In the genomic region with DNA sequence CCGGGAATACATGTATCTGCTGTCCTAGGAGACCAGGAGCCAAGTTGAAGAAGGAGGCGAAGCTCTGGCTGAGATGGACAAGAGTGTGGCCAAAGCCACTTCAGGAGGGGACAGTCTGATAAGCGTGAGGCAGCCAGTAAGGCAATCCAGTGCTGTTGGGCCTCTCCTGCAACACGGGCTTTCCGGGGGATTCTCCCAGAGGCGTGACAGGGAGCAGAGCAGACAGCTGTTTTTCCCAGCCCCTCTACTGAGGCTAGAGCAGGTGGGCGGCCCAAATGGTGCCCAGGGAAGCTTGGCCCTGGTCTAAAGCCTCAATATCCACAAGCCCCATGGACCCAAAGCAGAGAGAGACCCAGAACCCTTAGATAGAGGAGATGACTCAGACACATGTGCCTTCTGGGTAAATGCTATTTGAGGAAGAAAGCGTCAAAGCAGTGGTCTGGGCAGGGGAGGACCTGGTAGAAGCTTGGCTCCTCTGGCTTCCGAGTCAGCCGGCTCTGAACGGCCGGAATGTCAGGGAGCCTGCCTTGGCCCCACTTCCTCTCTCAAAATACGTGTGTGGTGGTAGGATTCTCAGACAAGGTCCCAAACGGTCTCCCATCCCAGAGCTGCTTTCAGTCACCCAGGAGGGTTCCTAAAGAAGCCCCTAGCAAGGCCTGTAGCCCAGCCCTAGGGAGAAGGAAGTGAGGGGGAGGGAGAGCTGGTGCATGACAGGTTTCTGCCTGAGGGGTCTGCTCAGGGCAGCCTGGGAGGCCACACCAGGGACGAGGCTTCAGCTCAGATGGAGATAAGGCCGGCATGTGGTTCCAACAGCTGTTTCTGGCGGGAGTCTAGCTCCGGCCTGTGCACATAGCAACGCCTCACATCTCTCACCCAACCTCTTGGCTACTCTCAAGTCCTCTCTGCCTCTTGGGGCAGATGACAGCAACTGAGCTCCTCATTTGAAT, we compare ENCODE assay signal across 9 cellular contexts. TPM values are rescaled to one million over a fixed set of nuclear protein-coding genes. Genes with fewer than 3 reads are reported as not detected.
DNase-seq lines count a peak whose midpoint lies in the region; ATAC-seq, FAIRE-seq and TF ChIP-seq lines count a peak whose summit lies in the region.
"Had no signal": no experiment of that assay in that cellular context is flagged by ENCODE, and none has a peak within 500 bp of the region (broad histone marks: within the 10 kb centered on the region; RNA-seq: fewer than 3 reads in every experiment).

No MANE protein-coding gene starts in this region.

- TF ChIP-seq RAD21 in GM12878 (IDR thresholded peaks at IDR 0.05; ENCODE audit: insufficient read depth, low read depth, low read length), result no peak

- peaks cover 13 to 15% of the 10 kb centered on the region in 2 donors for H3K36me3 Mint-ChIP-seq in CD14-positive monocyte

- peak; percentile 88 for FAIRE-seq in GM12878 (lab: Jason Lieb, UNC)

- peak; percentile 65 for DNase-seq in CD14-positive monocyte (ENCODE audit: low spot score)
- peak; percentile 63 for DNase-seq in GM12878 (ENCODE audit: low read depth, low spot score)
- peak; percentile 78 for DNase-seq in pons (ENCODE audit: low spot score)
- DNase-seq in NCI-H1105 treated with DMSO at 0.1 percent for 48 hours (lab: John Stamatoyannopoulos, UW), result no peak
- DNase-seq in NCI-H1694 (lab: John Stamatoyannopoulos, UW), result no peak
- DNase-seq in NCI-H510A (lab: John Stamatoyannopoulos, UW), result no peak

- BruUV-seq in GM12878 (replicated peaks; lab: Mats Ljungman, UMichigan), result no TSS peak

- H3K9ac ChIP-seq in GM12878 (ENCODE audit: control insufficient read depth, insufficient read depth, low read length), result peak overlapping the region; percentile 46

- H3K4me3 Mint-ChIP-seq in CD14-positive monocyte, result peak overlapping the region; percentile 37 to 53
- H3K4me3 Mint-ChIP-seq: neural crest cell had no signal

- WGBS in GM12878 (ENCODE audit: insufficient coverage, insufficient replicate concordance, low lambda C conversion rate, missing lambda C conversion rate), result 15% methylated on average over 19 of the region's 19 CpGs

- RAD21 ChIA-PET in GM12878 (lab: Charles Lee; ENCODE audit: unreplicated experiment), result interaction anchor here (0.8 to 3.7 kb wide), 14 partner anchors 10 to 50 kb away, joined by 3 to 48 read pairs (median 5); a partner anchor contains a TSS

- peak overlapping the region; percentile 60 for H2AFZ ChIP-seq in GM12878 (ENCODE audit: control insufficient read depth, low read depth, low read length)

- no peaks in the 10 kb centered on the region for H3K27me3 ChIP-seq in GM12878 (replicated peaks in 1 of 2; ENCODE audit: control insufficient read depth in 2 of 2, insufficient read depth in 2 of 2, low read length in 1 of 2)

- intact Hi-C loops in CD14-positive monocyte (cut with micrococcal nuclease) (no loop called here), GM12878 (cut with micrococcal nuclease; ENCODE audit: unreplicated experiment) (loop anchor here (2.0 kb wide), 1 partner anchor 19 kb away; no protein-coding TSS in a partner anchor)

- CTCF ChIA-PET in GM12878 (lab: Yijun Ruan, JAX), result interaction anchor here (0.9 to 51.8 kb wide), 9 partner anchors 7 to 102 kb away, joined by 3 to 2021 read pairs (median 5); a partner anchor contains a TSS

- H3K9me3 Mint-ChIP-seq in CD14-positive monocyte, result no peaks in the 10 kb centered on the region
- H3K9me3 Mint-ChIP-seq: neural crest cell had no signal

- peaks cover 14 to 17% of the 10 kb centered on the region in 2 experiments for H3K36me3 ChIP-seq in GM12878 (ENCODE audit: control insufficient read depth in 2 of 2, insufficient read depth in 2 of 2, low read length in 1 of 2)

- H3K9me3 ChIP-seq in GM12878 (replicated peaks; ENCODE audit: control insufficient read depth, insufficient read depth, low read length), result no peaks in the 10 kb centered on the region

- H3K4me3 ChIP-seq in GM12878, result no peak overlapping the region

- peak overlapping the region in 4 of 7 donors; percentile 47 to 89 (median 56) for H3K27ac Mint-ChIP-seq in CD14-positive monocyte

- POLR2A ChIA-PET in GM12878 (lab: Charles Lee), result interaction anchor here (0.7 to 4.2 kb wide), 11 partner anchors 14 to 59 kb away, joined by 3 to 46 read pairs (median 5); a partner anchor contains a TSS

- H3K79me2 ChIP-seq in GM12878 (ENCODE audit: control insufficient read depth, insufficient read depth, low read length), result no peaks in the 10 kb centered on the region

- peaks cover 35% of the 10 kb centered on the region for H3K4me1 Mint-ChIP-seq in CD14-positive monocyte

- 0 out of 2 replicates have a peak, but pooled peaks have one; percentile 16 for TF ChIP-seq POLR2A in GM12878 (IDR thresholded peaks at IDR 0.05; ENCODE audit: low read depth, low read length)

- peaks cover 0 to 5% (median 5%) of the 10 kb centered on the region in 3 donors for H3K27me3 Mint-ChIP-seq in CD14-positive monocyte (ENCODE audit: low read depth in 3 of 3)

- ATAC-seq in GM19324 (IDR thresholded peaks at IDR 0.05; ENCODE audit: low FRiP score, unreplicated experiment) (peak; percentile 54), HG03342 (IDR thresholded peaks at IDR 0.05; ENCODE audit: unreplicated experiment) (peak; percentile 71), GM12878 (peak; percentile 84)

- no peak for TF ChIP-seq EP300 in GM12878 (IDR thresholded peaks at IDR 0.05; ENCODE audit: borderline replicate concordance in 1 of 2, control insufficient read depth in 1 of 2, low read depth in 2 of 2, low read length in 2 of 2)

- SMC1A ChIA-PET in GM12878 (lab: Charles Lee; ENCODE audit: uncharacterized antibody, unreplicated experiment), result interaction anchor here (0.7 to 7.8 kb wide), 15 partner anchors 9 to 58 kb away, joined by 3 to 91 read pairs (median 11); a partner anchor contains a TSS

- peaks cover 60% of the 10 kb centered on the region for H3K4me1 ChIP-seq in GM12878 (ENCODE audit: control insufficient read depth, insufficient read depth, low read length)

- in situ Hi-C loops in GM12878 (cut with MboI), result no loop called here

- no peaks in the 10 kb centered on the region for H4K20me1 ChIP-seq in GM12878 (ENCODE audit: control insufficient read depth, insufficient read depth)

- no peak for TF ChIP-seq CTCF in CD14-positive monocyte (IDR thresholded peaks at IDR 0.05)
- 0 out of 6 replicates have a peak, but pooled peaks of 1 of the 3 experiments have one; percentile 3 for TF ChIP-seq CTCF in GM12878 (IDR thresholded peaks at IDR 0.05 in 2 of 3, conservative IDR thresholded peaks at IDR 0.05 in 1 of 3; ENCODE audit: control insufficient read depth in 2 of 3, extremely low read depth in 1 of 3, insufficient read depth in 1 of 3, low read depth in 3 of 3, low read length in 3 of 3)

- peak overlapping the region; percentile 90 for H3K4me2 ChIP-seq in GM12878 (ENCODE audit: control insufficient read depth, insufficient read depth)

- H3K27ac ChIP-seq in GM12878 (ENCODE audit: control insufficient read depth, insufficient read depth), result peak overlapping the region; percentile 88

RNA-seq across cellular contexts. Expression of a gene that starts 28.9 kb away (rescaled TPM):
- polyA plus RNA-seq in CD14-positive monocyte (under 1 TPM in 1 of 2 donors, not detected in 1; 0.04 TPM), GM12878 (2011; rRNA removed) (15.9 and 33.9 TPM in 2 replicates), GM12878 (2014; fragmentation: Illumina TruSeq; extraction: Trizol) (10.2 and 14.4 TPM in 2 replicates), GM12878 (2014; fragmentation: Nextera tagmentation; extraction: Ambion mirVana) (1 to 10 TPM; 2.2 to 5.0 TPM), GM12878 (2014; rRNA removed) (23.8 and 28.2 TPM in 2 replicates), GM12878 (2016; fragmentation: Nextera tagmentation; extraction: Ambion mirVana) (1 to 10 TPM; 6.0 to 8.2 TPM)
- 98.5 and 110 TPM in 2 replicates for total RNA-seq in GM12878 (2013; cell fraction: nucleolus; rRNA removed)
- total RNA-seq in GM12878 (2014; rRNA removed) (13.9 and 16.3 TPM in 2 replicates), GM12878 (2014; rRNA removed; fragmentation: Illumina TruSeq; extraction: Trizol) (8.5 and 9.2 TPM in 2 replicates), GM12878 (2021) (33.5 and 38.1 TPM in 2 replicates)
- 8.3 TPM for polyA plus RNA-seq in GM12878 (2011; ENCODE audit: low read depth)
- 33.1 and 36.7 TPM in 2 replicates for polyA plus RNA-seq in GM12878 (2011; cell fraction: cytosol; rRNA removed)
- polyA plus RNA-seq in GM12878 (2011; cell fraction: nucleus; rRNA removed), result 55.9 and 60.7 TPM in 2 replicates
- polyA plus RNA-seq in GM12878 (2012), result 10.1 and 10.7 TPM in 2 replicates
- 69.9 and 86.4 TPM in 2 replicates for polyA minus RNA-seq in GM12878 (2011; rRNA and poly(A)+ RNA removed)
- 37.2 and 39.0 TPM in 2 replicates for polyA minus RNA-seq in GM12878 (2011; cell fraction: cytosol; rRNA and poly(A)+ RNA removed)
- 38.8 and 80.3 TPM in 2 replicates for polyA minus RNA-seq in GM12878 (2011; cell fraction: nucleus; rRNA and poly(A)+ RNA removed)

RNA-seq across cellular contexts. Expression of a gene that starts 50.5 kb away (rescaled TPM):
- polyA plus RNA-seq in CD14-positive monocyte, result 10 to 100 TPM in 1 of 2 donors, 1 to 10 TPM in 1; 7.8 to 10.2 TPM
- total RNA-seq in GM12878 (2013; cell fraction: nucleolus; rRNA removed), result 590 and 594 TPM in 2 replicates
- 36.8 and 43.9 TPM in 2 replicates for total RNA-seq in GM12878 (2014; rRNA removed)
- 36.1 and 37.8 TPM in 2 replicates for total RNA-seq in GM12878 (2014; rRNA removed; fragmentation: Illumina TruSeq; extraction: Trizol)
- 54.5 and 64.5 TPM in 2 replicates for total RNA-seq in GM12878 (2021)
- polyA plus RNA-seq in GM12878 (2011; ENCODE audit: low read depth), result 12.2 TPM
- polyA plus RNA-seq in GM12878 (2011; rRNA removed), result 74.4 and 108 TPM in 2 replicates
- polyA plus RNA-seq in GM12878 (2011; cell fraction: cytosol; rRNA removed), result 22.1 and 23.4 TPM in 2 replicates
- polyA plus RNA-seq in GM12878 (2011; cell fraction: nucleus; rRNA removed), result 82.8 and 85.3 TPM in 2 replicates
- polyA plus RNA-seq in GM12878 (2012), result 17.2 and 22.3 TPM in 2 replicates
- polyA plus RNA-seq in GM12878 (2014; fragmentation: Illumina TruSeq; extraction: Trizol), result 12.4 and 13.7 TPM in 2 replicates
- polyA plus RNA-seq in GM12878 (2014; fragmentation: Nextera tagmentation; extraction: Ambion mirVana), result 10 to 100 TPM in 1 of 2 experiments, 1 to 10 TPM in 1; 2.5 to 11.5 TPM
- 20.5 and 20.6 TPM in 2 replicates for polyA plus RNA-seq in GM12878 (2014; rRNA removed)
- 10 to 100 TPM; 22.3 to 23.2 TPM for polyA plus RNA-seq in GM12878 (2016; fragmentation: Nextera tagmentation; extraction: Ambion mirVana)
- polyA minus RNA-seq in GM12878 (2011; rRNA and poly(A)+ RNA removed), result 148 and 214 TPM in 2 replicates
- polyA minus RNA-seq in GM12878 (2011; cell fraction: cytosol; rRNA and poly(A)+ RNA removed), result 33.7 and 38.1 TPM in 2 replicates
- polyA minus RNA-seq in GM12878 (2011; cell fraction: nucleus; rRNA and poly(A)+ RNA removed), result 161 and 227 TPM in 2 replicates

RNA-seq across cellular contexts. Expression of a gene that starts 54.1 kb away (rescaled TPM):
- 10 to 100 TPM; 31.1 to 31.8 TPM for polyA plus RNA-seq in CD14-positive monocyte
- 43.0 and 45.9 TPM in 2 replicates for total RNA-seq in GM12878 (2013; cell fraction: nucleolus; rRNA removed)
- total RNA-seq in GM12878 (2014; rRNA removed), result 34.8 TPM in 2 replicates
- 32.7 and 32.9 TPM in 2 replicates for total RNA-seq in GM12878 (2014; rRNA removed; fragmentation: Illumina TruSeq; extraction: Trizol)
- 37.7 and 38.1 TPM in 2 replicates for total RNA-seq in GM12878 (2021)
- 12.4 TPM for polyA plus RNA-seq in GM12878 (2011; ENCODE audit: low read depth)
- 27.2 and 32.6 TPM in 2 replicates for polyA plus RNA-seq in GM12878 (2011; rRNA removed)
- polyA plus RNA-seq in GM12878 (2011; cell fraction: cytosol; rRNA removed), result 20.5 and 25.0 TPM in 2 replicates
- polyA plus RNA-seq in GM12878 (2011; cell fraction: nucleus; rRNA removed), result 22.0 and 22.6 TPM in 2 replicates
- polyA plus RNA-seq in GM12878 (2012), result 19.5 and 22.5 TPM in 2 replicates
- 33.4 and 38.5 TPM in 2 replicates for polyA plus RNA-seq in GM12878 (2014; fragmentation: Illumina TruSeq; extraction: Trizol)
- 10 to 100 TPM; 13.9 to 17.1 TPM for polyA plus RNA-seq in GM12878 (2014; fragmentation: Nextera tagmentation; extraction: Ambion mirVana)
- polyA plus RNA-seq in GM12878 (2014; rRNA removed), result 24.8 and 25.8 TPM in 2 replicates
- 10 to 100 TPM; 13.9 to 15.4 TPM for polyA plus RNA-seq in GM12878 (2016; fragmentation: Nextera tagmentation; extraction: Ambion mirVana)
- 38.9 and 45.2 TPM in 2 replicates for polyA minus RNA-seq in GM12878 (2011; rRNA and poly(A)+ RNA removed)
- polyA minus RNA-seq in GM12878 (2011; cell fraction: cytosol; rRNA and poly(A)+ RNA removed), result 21.4 and 24.6 TPM in 2 replicates
- polyA minus RNA-seq in GM12878 (2011; cell fraction: nucleus; rRNA and poly(A)+ RNA removed), result 45.8 and 65.4 TPM in 2 replicates

Comparison
In these comparisons a context has a peak if more than half of its experiments do, and no peak if none do; other contexts are left out.
1. DNase-seq: peak in CD14-positive monocyte (single experiment), GM12878 (single experiment) and pons (single experiment); none in NCI-H1105 treated with DMSO at 0.1 percent for 48 hours (single experiment), NCI-H1694 (single experiment) and NCI-H510A (single experiment).
2. Peak in every context shown above with its lines, with median percentiles within 50 percentile points of each other: ATAC-seq.